ENCODE assay signal across 18 cellular contexts in genomic region chr6:38354905-38355304, GRCh38.
DNase-seq lines count a peak whose midpoint lies in the region; ATAC-seq lines count a peak whose summit lies in the region.
"Had no signal": no experiment of that assay in that cellular context is flagged by ENCODE, and none has a peak within 500 bp of the region (broad histone marks: within the 10 kb centered on the region; RNA-seq: fewer than 3 reads in every experiment).

No MANE protein-coding gene starts in this region.

- peak overlapping the region; percentile 32 for H3K4me3 Mint-ChIP-seq in central memory CD8-positive, alpha-beta T cell
- H3K4me3 Mint-ChIP-seq: CD4-positive, alpha-beta T cell; endodermal cell had no signal

- DNase-seq in DMS79 (lab: John Stamatoyannopoulos, UW) = peak; percentile 20
- DNase-seq in central memory CD8-positive, alpha-beta T cell (ENCODE audit: low spot score in 2 of 2) = no peak
- no peak for DNase-seq in T1000 (lab: John Stamatoyannopoulos, UW)
- DNase-seq: activated gamma-delta T cell treated with Interleukin-2 at 50 U/mL for 16 hours; anterior cingulate cortex; CD4-positive, alpha-beta T cell; endodermal cell; head of caudate nucleus; NCI-H1092; NCI-H2029; RPMI8226; SK-N-SH; T-helper 9 cell had no signal

- H3K4me1 Mint-ChIP-seq in central memory CD8-positive, alpha-beta T cell = peaks cover 57% of the 10 kb centered on the region

- no peaks in the 10 kb centered on the region for H3K9me3 Mint-ChIP-seq in central memory CD8-positive, alpha-beta T cell
- H3K9me3 Mint-ChIP-seq: CD4-positive, alpha-beta T cell; endodermal cell had no signal

- peaks cover 9% of the 10 kb centered on the region for H3K36me3 Mint-ChIP-seq in central memory CD8-positive, alpha-beta T cell (ENCODE audit: insufficient read depth)

- H3K27ac Mint-ChIP-seq in central memory CD8-positive, alpha-beta T cell (ENCODE audit: low read depth) = peak overlapping the region; percentile 72
- H3K27ac Mint-ChIP-seq: CD4-positive, alpha-beta T cell; endodermal cell had no signal

- ATAC-seq in GM18498 (IDR thresholded peaks at IDR 0.05; ENCODE audit: unreplicated experiment) (peak; percentile 54), HG02852 (IDR thresholded peaks at IDR 0.05; ENCODE audit: unreplicated experiment) (peak; percentile 62), GM21367 (IDR thresholded peaks at IDR 0.05; ENCODE audit: unreplicated experiment) (no peak), HG02798 (IDR thresholded peaks at IDR 0.05; ENCODE audit: poor library complexity, unreplicated experiment) (no peak)
- no peak for ATAC-seq in central memory CD8-positive, alpha-beta T cell (replicated peaks; ENCODE audit: extremely low read depth, poor library complexity, severe bottlenecking)
- ATAC-seq: left lobe of liver had no signal

- no peaks in the 10 kb centered on the region for H3K27me3 Mint-ChIP-seq in central memory CD8-positive, alpha-beta T cell
- H3K27me3 Mint-ChIP-seq: CD4-positive, alpha-beta T cell had no signal

Comparison
In these comparisons a context has a peak if more than half of its experiments do, and no peak if none do; other contexts are left out.
1. ATAC-seq: peak in GM18498 (single experiment) and HG02852 (single experiment); none in central memory CD8-positive, alpha-beta T cell (single experiment), GM21367 (single experiment) and HG02798 (single experiment).